ENCODE assay signal across 9 cellular contexts in genomic region chr2:173991857-173992588, GRCh38. TPM values are rescaled to one million over a fixed set of nuclear protein-coding genes. Genes with fewer than 3 reads are reported as not detected.
A peak's percentile ranks its signal among the peaks of the same experiment; 100 is the strongest.
DNase-seq lines count a peak whose midpoint lies in the region; ATAC-seq and TF ChIP-seq lines count a peak whose summit lies in the region.
"Had no signal": no experiment of that assay in that cellular context is flagged by ENCODE, and none has a peak within 500 bp of the region (broad histone marks: within the 10 kb centered on the region; RNA-seq: fewer than 3 reads in every experiment).

No MANE protein-coding gene starts in this region.

- H3K27ac ChIP-seq in transverse colon: peak overlapping the region; percentile 52 to 77 (median 58)

- DNase-seq in M059J (ENCODE audit: low read depth) (peak; percentile 18), cardiac fibroblast (ENCODE audit: low read depth in 2 of 2) (peak; percentile 81 to 84), memory B cell (ENCODE audit: low spot score in 2 of 2) (no peak), transverse colon (peak; percentile 33), T1000 (lab: John Stamatoyannopoulos, UW) (no peak), progenitor cell of endocrine pancreas (ENCODE audit: low spot score, unreplicated experiment) (no peak)
- DNase-seq: activated CD8-positive, alpha-beta T cell treated with anti-CD3 and anti-CD28 coated beads for 36 hours had no signal

- H3K4me1 ChIP-seq in transverse colon: peaks cover 13 to 27% (median 15%) of the 10 kb centered on the region in 4 donors

- H3K27me3 ChIP-seq in transverse colon: no peaks in the 10 kb centered on the region

- H3K27ac Mint-ChIP-seq in memory B cell (peak overlapping the region; percentile 92), progenitor cell of endocrine pancreas (no peak overlapping the region)
- H3K27ac Mint-ChIP-seq: activated CD8-positive, alpha-beta T cell treated with anti-CD3 and anti-CD28 coated beads for 36 hours; stimulated activated effector memory CD8-positive, alpha-beta T cell treated with anti-CD3 and anti-CD28 coated beads, Interleukin-12 subunit alpha, Interleukin-12 subunit beta, amount 100 ng/mL, for 72 hours had no signal

- no peak for TF ChIP-seq POLR2A in transverse colon (IDR thresholded peaks at IDR 0.05)

- H3K36me3 ChIP-seq in transverse colon: no peaks in the 10 kb centered on the region

- H3K36me3 Mint-ChIP-seq in memory B cell (no peaks in the 10 kb centered on the region), progenitor cell of endocrine pancreas (ENCODE audit: insufficient read depth) (no peaks in the 10 kb centered on the region)
- H3K36me3 Mint-ChIP-seq: stimulated activated effector memory CD8-positive, alpha-beta T cell treated with anti-CD3 and anti-CD28 coated beads, Interleukin-12 subunit alpha, Interleukin-12 subunit beta, amount 100 ng/mL, for 72 hours had no signal

- in situ Hi-C loops in transverse colon (cut with MboI; ENCODE audit: low pct_ligation_motif_present in 1 of 4, low pct_unique_long_range_greater_than_20kb in 1 of 4, low sequenced_read_pairs in 3 of 4): no loop called here

- 40 to 78% methylated on average over 1 to 5 of the region's 5 CpGs for WGBS in transverse colon (ENCODE audit: low coverage in 1 of 2), 2 donors

- H3K4me3 Mint-ChIP-seq in memory B cell (peak overlapping the region; percentile 70), progenitor cell of endocrine pancreas (ENCODE audit: low read depth) (no peak overlapping the region)
- H3K4me3 Mint-ChIP-seq: activated CD8-positive, alpha-beta T cell treated with anti-CD3 and anti-CD28 coated beads for 36 hours; stimulated activated effector memory CD8-positive, alpha-beta T cell treated with anti-CD3 and anti-CD28 coated beads, Interleukin-12 subunit alpha, Interleukin-12 subunit beta, amount 100 ng/mL, for 72 hours had no signal

- H3K9me3 Mint-ChIP-seq in memory B cell (no peaks in the 10 kb centered on the region), progenitor cell of endocrine pancreas (ENCODE audit: low read depth) (no peaks in the 10 kb centered on the region)
- H3K9me3 Mint-ChIP-seq: activated CD8-positive, alpha-beta T cell treated with anti-CD3 and anti-CD28 coated beads for 36 hours; stimulated activated effector memory CD8-positive, alpha-beta T cell treated with anti-CD3 and anti-CD28 coated beads, Interleukin-12 subunit alpha, Interleukin-12 subunit beta, amount 100 ng/mL, for 72 hours had no signal

- no peak for TF ChIP-seq EP300 in transverse colon (IDR thresholded peaks at IDR 0.05; ENCODE audit: low read depth)

- H3K27me3 Mint-ChIP-seq in memory B cell: no peaks in the 10 kb centered on the region
- H3K27me3 Mint-ChIP-seq in progenitor cell of endocrine pancreas: peaks cover 37% of the 10 kb centered on the region
- H3K27me3 Mint-ChIP-seq: activated CD8-positive, alpha-beta T cell treated with anti-CD3 and anti-CD28 coated beads for 36 hours had no signal

- intact Hi-C loops in transverse colon (cut with DNase I; ENCODE audit: low total_unique reads): no loop called here

- H3K4me1 Mint-ChIP-seq in memory B cell (peaks cover 29% of the 10 kb centered on the region), progenitor cell of endocrine pancreas (ENCODE audit: low read depth) (peaks cover 2% of the 10 kb centered on the region)

- no peak for TF ChIP-seq CTCF in cardiac fibroblast (IDR thresholded peaks at IDR 0.05; ENCODE audit: low read depth, low read length)
- TF ChIP-seq CTCF in transverse colon (IDR thresholded peaks at IDR 0.05): no peak
- TF ChIP-seq CTCF in progenitor cell of endocrine pancreas (IDR thresholded peaks at IDR 0.05; ENCODE audit: unreplicated experiment): no peak

- H3K9me3 ChIP-seq in transverse colon: no peaks in the 10 kb centered on the region

- H3K4me3 ChIP-seq in cardiac fibroblast (replicated peaks in 1 of 2; ENCODE audit: low read depth in 2 of 2, low read length in 2 of 2) (no peak overlapping the region), transverse colon (no peak overlapping the region)

- ATAC-seq in memory B cell (ENCODE audit: low read depth) (no peak), HG03354 (IDR thresholded peaks at IDR 0.05; ENCODE audit: poor library complexity, severe bottlenecking, unreplicated experiment) (no peak)
- ATAC-seq: activated CD8-positive, alpha-beta T cell treated with anti-CD3 and anti-CD28 coated beads for 36 hours; stimulated activated effector memory CD8-positive, alpha-beta T cell treated with anti-CD3 and anti-CD28 coated beads, Interleukin-12 subunit alpha, Interleukin-12 subunit beta, amount 100 ng/mL, for 72 hours had no signal

RNA-seq across cellular contexts. Expression of gene SP3, which starts 26.9 kb away (rescaled TPM):
- total RNA-seq in M059J (2014; rRNA removed; shearing (Covaris generic)): 55.9 and 98.8 TPM in 2 replicates
- 100 to 1,000 TPM in 1 of 4 donors, 10 to 100 TPM in 3; 41.9 to 101 (median 81.6) TPM for total RNA-seq in transverse colon
- 93.8 and 96.9 TPM in 2 replicates for total RNA-seq in progenitor cell of endocrine pancreas

Comparison
In these comparisons a context has a peak if more than half of its experiments do, and no peak if none do; other contexts are left out.
1. DNase-seq: peak in M059J (single experiment), cardiac fibroblast (2 of 2) and transverse colon (single experiment); none in memory B cell (0 of 2), T1000 (single experiment) and progenitor cell of endocrine pancreas (single experiment).